ENCODE assay signal across 8 cellular contexts in the genomic region with DNA sequence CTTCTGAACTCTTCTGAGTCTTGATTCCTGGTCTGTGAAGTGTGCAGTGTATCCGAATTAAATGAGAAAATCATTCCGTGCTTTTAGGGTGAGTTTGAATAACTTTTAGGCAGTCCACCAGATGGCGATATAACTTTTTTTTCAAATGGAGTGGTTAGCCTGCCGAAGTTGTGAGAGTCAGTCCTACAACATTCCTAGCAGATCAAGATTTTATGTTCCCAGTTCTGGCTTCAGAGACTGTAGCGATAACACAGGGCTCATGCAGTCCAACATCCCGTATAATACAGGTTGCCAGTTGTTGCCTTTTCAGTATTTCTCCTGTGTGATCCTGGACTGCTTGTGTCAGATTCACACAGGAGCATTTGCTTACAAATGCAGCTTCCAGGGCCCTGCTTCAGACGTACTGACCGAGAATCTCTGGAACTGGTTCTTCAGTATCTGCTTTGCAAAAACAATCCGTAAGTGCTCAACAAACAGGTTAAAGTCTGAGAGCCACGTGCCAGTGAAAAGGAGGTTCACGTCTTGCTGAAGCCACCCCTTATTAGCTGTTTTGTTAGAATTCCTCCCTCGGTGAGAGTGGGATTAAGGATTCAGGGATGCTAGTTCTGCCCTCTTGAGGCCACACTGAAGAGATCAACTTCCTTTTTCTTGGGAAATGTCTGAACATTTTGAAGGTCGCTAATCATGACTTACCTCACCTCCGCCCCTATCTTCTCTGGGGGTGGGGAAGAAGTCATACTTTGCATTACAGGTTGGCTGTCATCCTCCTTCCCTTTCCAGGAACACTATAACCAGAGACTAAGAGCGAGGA. TPM values are rescaled to one million over a fixed set of nuclear protein-coding genes. Genes with fewer than 3 reads are reported as not detected.
DNase-seq lines count a peak whose midpoint lies in the region; ATAC-seq and TF ChIP-seq lines count a peak whose summit lies in the region.

No MANE protein-coding gene starts in this region.

- H3K27me3 ChIP-seq in liver (ENCODE audit: control insufficient read depth in 4 of 4, insufficient read depth in 4 of 4, low read length in 3 of 4): no peaks in the 10 kb centered on the region
- no peaks in the 10 kb centered on the region for H3K27me3 ChIP-seq in testis

- ATAC-seq in HG02981 (IDR thresholded peaks at IDR 0.05; ENCODE audit: unreplicated experiment): peak; percentile 58

- H3K4me1 ChIP-seq in liver (ENCODE audit: control insufficient read depth in 4 of 4, insufficient read depth in 4 of 4, low read length in 3 of 4): peaks cover 0 to 4% (median 0%) of the 10 kb centered on the region in 4 donors
- H3K4me1 ChIP-seq in testis: no peaks in the 10 kb centered on the region

- H3K9ac ChIP-seq in liver (ENCODE audit: low read depth in 1 of 2, low read length in 2 of 2): no peak overlapping the region

- intact Hi-C loops in testis (cut with DNase I; ENCODE audit: low total_unique reads): no loop called here

- H3K36me3 ChIP-seq in liver (ENCODE audit: control insufficient read depth in 4 of 4, insufficient read depth in 3 of 4, low read depth in 1 of 4, low read length in 3 of 4): no peaks in the 10 kb centered on the region
- no peaks in the 10 kb centered on the region for H3K36me3 ChIP-seq in testis (ENCODE audit: low read depth, missing control alignments)

- H3K9me3 ChIP-seq in liver (ENCODE audit: control insufficient read depth in 4 of 4, low read length in 3 of 4): peaks cover 0 to 2% (median 0%) of the 10 kb centered on the region in 4 donors
- H3K9me3 ChIP-seq in testis: no peaks in the 10 kb centered on the region

- TF ChIP-seq POLR2A in testis (IDR thresholded peaks at IDR 0.05): no peak

- TF ChIP-seq CTCF in liver (IDR thresholded peaks at IDR 0.05; ENCODE audit: low read depth, low read length, missing input control) (peak; percentile 60), testis (IDR thresholded peaks at IDR 0.05) (peak; percentile 48 to 78 (median 66))

- TF ChIP-seq RAD21 in liver (IDR thresholded peaks at IDR 0.05): peak; percentile 74 to 77

- DNase-seq in NCI-H2171 treated with DMSO at 0.1 percent for 48 hours (lab: John Stamatoyannopoulos, UW): peak; percentile 38
- DNase-seq in NCI-H2171 (lab: John Stamatoyannopoulos, UW): no peak
- DNase-seq in OCI-M1 (lab: John Stamatoyannopoulos, UW): peak; percentile 94
- peak; percentile 79 for DNase-seq in dermis blood vessel endothelial cell
- peak; percentile 51 for DNase-seq in testis
- no peak for DNase-seq in T1000 (lab: John Stamatoyannopoulos, UW)

- 19% methylated on average over 15 of the region's 15 CpGs for WGBS in liver
- 4 to 6% methylated on average over 12 to 15 of the region's 15 CpGs for WGBS in testis, 2 donors

- no peak overlapping the region for H3K27ac ChIP-seq in liver (ENCODE audit: low read depth in 1 of 2, low read length in 2 of 2)
- H3K27ac ChIP-seq in testis: peak overlapping the region; percentile 32 to 50

- H3K4me3 ChIP-seq in liver (ENCODE audit: low read depth in 1 of 3, low read length in 3 of 3) (no peak overlapping the region), testis (peak overlapping the region; percentile 33 to 43)

TF ChIP-seq in liver, 16 proteins besides CTCF, POLR2A, EP300 and RAD21:
- TF ChIP-seq SP1 (IDR thresholded peaks at IDR 0.05): no peak
- TF ChIP-seq TAF1 (conservative IDR thresholded peaks at IDR 0.05): no peak
- no peak for TF ChIP-seq HNF4A (conservative IDR thresholded peaks at IDR 0.05)
- no peak for TF ChIP-seq HNF4G (IDR thresholded peaks at IDR 0.05)
- TF ChIP-seq, protein P1, sequence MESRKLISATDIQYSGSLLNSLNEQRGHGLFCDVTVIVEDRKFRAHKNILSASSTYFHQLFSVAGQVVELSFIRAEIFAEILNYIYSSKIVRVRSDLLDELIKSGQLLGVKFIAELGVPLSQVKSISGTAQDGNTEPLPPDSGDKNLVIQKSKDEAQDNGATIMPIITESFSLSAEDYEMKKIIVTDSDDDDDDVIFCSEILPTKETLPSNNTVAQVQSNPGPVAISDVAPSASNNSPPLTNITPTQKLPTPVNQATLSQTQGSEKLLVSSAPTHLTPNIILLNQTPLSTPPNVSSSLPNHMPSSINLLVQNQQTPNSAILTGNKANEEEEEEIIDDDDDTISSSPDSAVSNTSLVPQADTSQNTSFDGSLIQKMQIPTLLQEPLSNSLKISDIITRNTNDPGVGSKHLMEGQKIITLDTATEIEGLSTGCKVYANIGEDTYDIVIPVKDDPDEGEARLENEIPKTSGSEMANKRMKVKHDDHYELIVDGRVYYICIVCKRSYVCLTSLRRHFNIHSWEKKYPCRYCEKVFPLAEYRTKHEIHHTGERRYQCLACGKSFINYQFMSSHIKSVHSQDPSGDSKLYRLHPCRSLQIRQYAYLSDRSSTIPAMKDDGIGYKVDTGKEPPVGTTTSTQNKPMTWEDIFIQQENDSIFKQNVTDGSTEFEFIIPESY (IDR thresholded peaks at IDR 0.05): no peak
- no peak for TF ChIP-seq FOXA2 (IDR thresholded peaks at IDR 0.05)
TF ChIP-seq in liver: peak in this region for 0.

RNA-seq across cellular contexts. Expression of a gene that starts 22.8 kb away (rescaled TPM):
- total RNA-seq in dermis blood vessel endothelial cell (3.5 and 4.1 TPM in 2 replicates), liver (1 to 10 TPM; 3.9 to 5.7 TPM), testis (1 to 10 TPM; 8.1 to 8.8 TPM)
- polyA plus RNA-seq in liver (1 to 10 TPM; 3.0 to 3.3 TPM), testis (ENCODE audit: insufficient read depth, low read depth, low replicate concordance) (8.7 TPM)

RNA-seq across cellular contexts. Expression of a gene that starts 42.5 kb away (rescaled TPM):
- total RNA-seq in dermis blood vessel endothelial cell (33.7 and 48.0 TPM in 2 replicates), liver (10 to 100 TPM; 28.6 to 29.6 TPM), testis (10 to 100 TPM; 91.5 to 94.0 TPM)
- polyA plus RNA-seq in liver (10 to 100 TPM; 10.3 to 11.8 TPM), testis (ENCODE audit: insufficient read depth, low read depth, low replicate concordance) (55.7 TPM)

RNA-seq across cellular contexts. Expression of a gene that starts 45.0 kb away (rescaled TPM):
- total RNA-seq in dermis blood vessel endothelial cell (not detected in 2 replicates), liver (under 1 TPM in 1 of 2 donors, not detected in 1; 0.08 TPM), testis (1 to 10 TPM; 1.2 to 2.7 TPM)
- polyA plus RNA-seq in liver (under 1 TPM in 1 of 2 donors, not detected in 1; 0.02 TPM), testis (ENCODE audit: insufficient read depth, low read depth, low replicate concordance) (0.25 TPM)

Comparison
In these comparisons a context has a peak if more than half of its experiments do, and no peak if none do; other contexts are left out.
1. DNase-seq: peak in NCI-H2171 treated with DMSO at 0.1 percent for 48 hours (single experiment), OCI-M1 (single experiment), dermis blood vessel endothelial cell (single experiment) and testis (single experiment); none in NCI-H2171 (single experiment) and T1000 (single experiment).
2. H3K27ac ChIP-seq: peak in testis (2 of 2); none in liver (0 of 2).
3. H3K4me3 ChIP-seq: peak in testis (2 of 2); none in liver (0 of 3).